Comparison of ENCODE assay signal across 25 cellular contexts in genomic region chr2:41170589-41170988, GRCh38.
"Had no signal": no experiment of that assay in that cellular context is flagged by ENCODE, and none has a peak within 500 bp of the region (broad histone marks: within the 10 kb centered on the region; RNA-seq: fewer than 3 reads in every experiment).

No MANE protein-coding gene starts in this region.

- H3K27me3 ChIP-seq: ascending aorta, body of pancreas had no signal

- H3K36me3 ChIP-seq: ascending aorta had no signal

- H3K36me3 Mint-ChIP-seq: activated naive CD4-positive, alpha-beta T cell treated with anti-CD3 and anti-CD28 coated beads, Interleukin-2, amount 50 U/mL, for 72 hours; T-cell had no signal

- H3K4me3 Mint-ChIP-seq: activated CD8-positive, alpha-beta T cell treated with anti-CD3 and anti-CD28 coated beads, Interleukin-2, amount 10 ng/mL, durations not matched to agents 7 days and 5 days; activated naive CD8-positive, alpha-beta T cell treated with anti-CD3 and anti-CD28 coated beads, Interleukin-2, amount 50 U/mL, for 24 hours; activated T-cell treated with anti-CD3 and anti-CD28 coated beads, Interleukin-2, amount 50 U/mL, for 4 hours; central memory CD8-positive, alpha-beta T cell; T-cell had no signal

- H3K4me3 ChIP-seq: ascending aorta, body of pancreas, K562 had no signal

- H3K27ac Mint-ChIP-seq: activated CD8-positive, alpha-beta T cell treated with anti-CD3 and anti-CD28 coated beads, Interleukin-2, amount 10 ng/mL, durations not matched to agents 7 days and 5 days; activated naive CD4-positive, alpha-beta T cell treated with anti-CD3 and anti-CD28 coated beads, Interleukin-2, amount 50 U/mL, for 72 hours; activated naive CD8-positive, alpha-beta T cell treated with anti-CD3 and anti-CD28 coated beads, Interleukin-2, amount 50 U/mL, for 24 hours; T-cell had no signal

- DNase-seq: activated CD4-positive, alpha-beta T cell treated with anti-CD3 and anti-CD28 coated beads for 4 hours; activated CD4-positive, alpha-beta T cell treated with anti-CD3 and anti-CD28 coated beads, Interleukin-2, amount 50 U/mL, for 4 hours; activated CD8-positive, alpha-beta T cell treated with anti-CD3 and anti-CD28 coated beads, Interleukin-2, amount 10 ng/mL, durations not matched to agents 7 days and 5 days; activated effector memory CD4-positive, alpha-beta T cell treated with anti-CD3 and anti-CD28 coated beads, Interleukin-2, amount 50 U/mL, for 16 hours; activated naive CD4-positive, alpha-beta T cell treated with Interleukin-2 at 50 U/mL for 16 hours; activated naive CD8-positive, alpha-beta T cell treated with anti-CD3 and anti-CD28 coated beads, Interleukin-2, amount 50 U/mL, for 24 hours; activated T-cell treated with anti-CD3 and anti-CD28 coated beads, Interleukin-2, amount 50 U/mL, for 4 hours; amniotic stem cell; body of pancreas; Karpas-422; NCI-H1105; NCI-H1436; NCI-H187; NCI-H2081; NCI-H446; NCI-H524; PC-3; SHP77 treated with DMSO at 0.1 percent for 48 hours; T-cell; T-helper 2 cell had no signal

- H3K9me3 ChIP-seq: ascending aorta, body of pancreas had no signal

- ATAC-seq: activated CD4-positive, CD25-positive, alpha-beta regulatory T cell treated with anti-CD3 and anti-CD28 coated beads, Interleukin-2, amount 50 U/mL, for 24 hours; activated CD8-positive, alpha-beta T cell treated with anti-CD3 and anti-CD28 coated beads, Interleukin-2, amount 10 ng/mL, durations not matched to agents 7 days and 5 days; activated naive CD4-positive, alpha-beta T cell treated with anti-CD3 and anti-CD28 coated beads, Interleukin-2, amount 50 U/mL, for 72 hours; activated naive CD8-positive, alpha-beta T cell treated with anti-CD3 and anti-CD28 coated beads, Interleukin-2, amount 50 U/mL, for 24 hours; activated T-cell treated with anti-CD3 and anti-CD28 coated beads, Interleukin-2, amount 50 U/mL, for 4 hours; body of pancreas; K562; PC-3; T-cell had no signal

- H3K27me3 Mint-ChIP-seq: activated naive CD8-positive, alpha-beta T cell treated with anti-CD3 and anti-CD28 coated beads, Interleukin-2, amount 50 U/mL, for 24 hours; central memory CD8-positive, alpha-beta T cell; T-cell had no signal

- H3K27ac ChIP-seq: ascending aorta, body of pancreas had no signal

- H3K9me3 Mint-ChIP-seq: activated naive CD4-positive, alpha-beta T cell treated with anti-CD3 and anti-CD28 coated beads, Interleukin-2, amount 50 U/mL, for 72 hours; activated naive CD8-positive, alpha-beta T cell treated with anti-CD3 and anti-CD28 coated beads, Interleukin-2, amount 50 U/mL, for 24 hours; activated T-cell treated with anti-CD3 and anti-CD28 coated beads, Interleukin-2, amount 50 U/mL, for 4 hours had no signal

- H3K4me1 Mint-ChIP-seq: activated naive CD8-positive, alpha-beta T cell treated with anti-CD3 and anti-CD28 coated beads, Interleukin-2, amount 50 U/mL, for 24 hours; central memory CD8-positive, alpha-beta T cell; T-cell had no signal
